Comparison of ENCODE assay signal across 19 cellular contexts in the genomic region with DNA sequence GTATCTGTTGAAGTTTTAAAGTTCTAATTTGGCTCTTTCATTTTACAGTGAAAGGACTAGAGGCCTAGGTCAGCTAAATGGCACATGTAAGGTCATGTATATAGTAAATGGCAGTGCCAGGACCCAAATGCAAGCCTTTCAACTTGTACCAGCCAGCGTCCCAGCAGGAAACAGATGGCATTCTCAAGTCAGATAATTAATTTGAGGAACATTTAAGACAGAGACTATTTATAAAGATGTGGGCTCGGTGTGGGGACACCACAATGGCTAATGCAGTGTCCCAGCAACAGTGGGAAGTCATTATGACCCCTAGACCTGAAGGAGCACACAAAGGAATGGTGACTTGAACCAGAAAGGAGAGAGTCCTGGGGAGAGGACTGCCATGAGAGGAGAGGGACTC.
DNase-seq lines count a peak whose midpoint lies in the region; ATAC-seq and TF ChIP-seq lines count a peak whose summit lies in the region.
"Had no signal": no experiment of that assay in that cellular context is flagged by ENCODE, and none has a peak within 500 bp of the region (broad histone marks: within the 10 kb centered on the region; RNA-seq: fewer than 3 reads in every experiment).

No MANE protein-coding gene starts in this region.

- peak; percentile 63 for DNase-seq in DMS 273 (lab: John Stamatoyannopoulos, UW; ENCODE audit: unreplicated experiment)
- DNase-seq in KG1 (lab: John Stamatoyannopoulos, UW) = peak; percentile 25
- peak; percentile 52 for DNase-seq in cerebellar cortex (ENCODE audit: low spot score)
- no peak for DNase-seq in effector CD8-positive, alpha-beta T cell (lab: John Stamatoyannopoulos, UW)
- DNase-seq in putamen (ENCODE audit: low spot score) = no peak
- DNase-seq: GM23248, MG63, NCI-H1092, NCI-H1436, NCI-H2029, NCI-H226, NCI-H510A treated with DMSO at 0.1 percent for 48 hours, Peyer's patch had no signal

- ATAC-seq in GM21717 (IDR thresholded peaks at IDR 0.05; ENCODE audit: unreplicated experiment) = no peak
- ATAC-seq: GM12878 had no signal

- H3K27me3 ChIP-seq in neutrophil = no peaks in the 10 kb centered on the region
- H3K27me3 ChIP-seq: Peyer's patch had no signal

- peaks cover 15 to 26% of the 10 kb centered on the region in 2 experiments for H3K4me1 ChIP-seq in neutrophil (ENCODE audit: control insufficient read depth in 1 of 2, insufficient read depth in 1 of 2, low read depth in 1 of 2, low read length in 1 of 2)
- H3K4me1 ChIP-seq: HAP-1, Peyer's patch, SJSA1 had no signal

- TF ChIP-seq CTCF in neutrophil (IDR thresholded peaks at IDR 0.05) = no peak

- H3K4me3 ChIP-seq in neutrophil (ENCODE audit: low read depth in 1 of 2, low read length in 1 of 2) = no peak overlapping the region
- H3K4me3 ChIP-seq: GM12878, GM23248, HAP-1, MG63, Peyer's patch, SJSA1 had no signal

- peak overlapping the region; percentile 74 for H3K27ac ChIP-seq in neutrophil
- H3K27ac ChIP-seq: C4-2B, GM23248, Peyer's patch, SJSA1 had no signal

- no peaks in the 10 kb centered on the region for H3K36me3 ChIP-seq in neutrophil
- H3K36me3 ChIP-seq: HAP-1, MG63, Peyer's patch, SJSA1 had no signal

- no peaks in the 10 kb centered on the region for H3K9me3 ChIP-seq in neutrophil
- H3K9me3 ChIP-seq: HAP-1, MG63, Peyer's patch, SJSA1 had no signal

Comparison
In these comparisons a context has a peak if more than half of its experiments do, and no peak if none do; other contexts are left out.
1. DNase-seq: peak in DMS 273 (single experiment), KG1 (single experiment) and cerebellar cortex (single experiment); none in effector CD8-positive, alpha-beta T cell (single experiment) and putamen (single experiment).